Comparison of ENCODE assay signal across 22 cellular contexts in the genomic region with DNA sequence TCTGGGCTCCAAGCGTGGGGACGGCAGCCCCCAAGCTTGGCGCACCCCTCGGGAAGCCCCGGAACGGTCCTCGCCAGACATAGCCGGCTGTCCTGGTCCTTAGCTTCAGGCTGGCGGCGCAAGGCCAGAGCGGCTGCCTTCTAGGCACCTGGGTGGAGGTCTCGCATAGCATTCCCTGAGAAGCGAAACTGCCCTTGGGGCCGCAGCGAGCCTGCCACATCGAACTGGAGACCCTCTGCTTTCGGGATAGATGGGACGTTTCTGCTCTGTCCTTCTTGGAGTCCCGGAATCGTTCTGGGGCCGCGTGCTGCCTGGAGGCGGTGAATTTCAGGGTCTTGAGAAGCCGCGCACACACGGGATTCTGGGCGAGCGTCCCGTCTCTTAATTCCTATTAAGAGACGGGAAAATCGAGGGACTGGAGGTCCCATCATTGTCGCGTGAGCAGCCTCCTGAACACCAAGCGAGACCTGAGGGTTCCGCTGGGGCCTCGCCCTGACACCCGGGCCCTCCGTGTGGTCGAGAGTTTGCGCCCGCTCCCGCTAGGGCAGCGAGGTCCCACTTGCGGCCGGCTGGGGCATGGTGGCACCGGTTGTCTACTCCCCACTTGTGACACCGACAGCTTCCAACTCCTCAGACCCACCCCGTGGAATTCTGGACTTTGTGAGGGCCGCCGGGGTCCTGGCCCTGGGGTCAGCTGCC. TPM values are rescaled to one million over a fixed set of nuclear protein-coding genes. Genes with fewer than 3 reads are reported as not detected.
A peak's percentile ranks its signal among the peaks of the same experiment; 100 is the strongest.
DNase-seq lines count a peak whose midpoint lies in the region; ATAC-seq, FAIRE-seq and TF ChIP-seq lines count a peak whose summit lies in the region.
"Had no signal": no experiment of that assay in that cellular context is flagged by ENCODE, and none has a peak within 500 bp of the region (broad histone marks: within the 10 kb centered on the region; RNA-seq: fewer than 3 reads in every experiment).

No MANE protein-coding gene starts in this region.

- CTCF ChIA-PET in GM10248 (lab: Yijun Ruan, JAX), result interaction anchor here (1.0 to 2.5 kb wide), 4 partner anchors 635 to 810 kb away, joined by 3 to 49 read pairs (median 4); no protein-coding TSS in a partner anchor

- H3K4me1 Mint-ChIP-seq in chondrocyte (ENCODE audit: low read depth), result peaks cover 11% of the 10 kb centered on the region

- no peak overlapping the region for H2AFZ ChIP-seq in osteoblast (ENCODE audit: low read length)

- H3K27ac ChIP-seq in osteoblast (ENCODE audit: low read depth, low read length), result no peak overlapping the region
- H3K27ac ChIP-seq: breast epithelium, epithelial cell of prostate, foreskin keratinocyte had no signal

- H3K36me3 ChIP-seq in osteoblast (ENCODE audit: insufficient read depth, low read length), result no peaks in the 10 kb centered on the region
- H3K36me3 ChIP-seq: breast epithelium had no signal

- no peak overlapping the region for H3K4me3 Mint-ChIP-seq in chondrocyte (ENCODE audit: unreplicated experiment)
- H3K4me3 Mint-ChIP-seq: activated CD8-positive, alpha-beta T cell treated with anti-CD3 and anti-CD28 coated beads, Interleukin-2, amount 10 ng/mL, durations not matched to agents 7 days and 5 days; dendritic cell treated with granulocyte-macrophage colony-stimulating factor and Interleukin-4, amounts not matched to agents 40 ng/mL and 50 ng/mL, for 4 days had no signal

- H3K36me3 Mint-ChIP-seq in chondrocyte (ENCODE audit: low read depth), result peaks cover 2% of the 10 kb centered on the region
- H3K36me3 Mint-ChIP-seq: mesothelial cell of epicardium had no signal

- ATAC-seq in GM21367 (IDR thresholded peaks at IDR 0.05; ENCODE audit: unreplicated experiment), result no peak
- no peak for ATAC-seq in HG02885 (IDR thresholded peaks at IDR 0.05; ENCODE audit: poor library complexity, unreplicated experiment)
- ATAC-seq: activated CD8-positive, alpha-beta T cell treated with anti-CD3 and anti-CD28 coated beads, Interleukin-2, amount 10 ng/mL, durations not matched to agents 7 days and 5 days; foreskin keratinocyte; left colon had no signal

- no peaks in the 10 kb centered on the region for H3K9me3 ChIP-seq in osteoblast (ENCODE audit: low read depth, low read length)
- H3K9me3 ChIP-seq: breast epithelium had no signal

- H3K4me3 ChIP-seq in osteoblast (ENCODE audit: insufficient read depth, low read length), result no peak overlapping the region

- H3K79me2 ChIP-seq in osteoblast (ENCODE audit: insufficient read depth, low read length), result no peaks in the 10 kb centered on the region

- H3K27me3 ChIP-seq in osteoblast (ENCODE audit: insufficient read depth, low read length), result peaks cover 77% of the 10 kb centered on the region

- H3K4me2 ChIP-seq in osteoblast (ENCODE audit: insufficient read depth, low read length), result no peak overlapping the region

- DNase-seq in GM10248 (ENCODE audit: extremely low spot score) (peak; percentile 22), HuH-7 (ENCODE audit: low spot score) (peak; percentile 2), frontal cortex (ENCODE audit: low spot score in 2 of 2) (peak; percentile 19 to 20), osteoblast (ENCODE audit: insufficient read length, low spot score, missing footprints) (peak; percentile 77), NCI-H1930 (lab: John Stamatoyannopoulos, UW) (no peak), chondrocyte (ENCODE audit: low spot score) (no peak)
- DNase-seq: activated CD8-positive, alpha-beta T cell treated with anti-CD3 and anti-CD28 coated beads, Interleukin-2, amount 10 ng/mL, durations not matched to agents 7 days and 5 days; DMS79; foreskin keratinocyte; GOT3; left colon; NCI-H82; SIG-M5; T-helper 2 cell had no signal

- no peaks in the 10 kb centered on the region for H3K9me3 Mint-ChIP-seq in chondrocyte (ENCODE audit: low read depth)
- H3K9me3 Mint-ChIP-seq: dendritic cell treated with granulocyte-macrophage colony-stimulating factor and Interleukin-4, amounts not matched to agents 40 ng/mL and 50 ng/mL, for 4 days; mesothelial cell of epicardium; neural crest cell had no signal

- H3K4me1 ChIP-seq in osteoblast (ENCODE audit: insufficient read depth, low read length), result peaks cover 10% of the 10 kb centered on the region

- no peaks in the 10 kb centered on the region for H4K20me1 ChIP-seq in osteoblast (ENCODE audit: insufficient read depth, low read length)

- TF ChIP-seq CTCF in GM10248 (IDR thresholded peaks at IDR 0.05; ENCODE audit: control extremely low read depth, extremely low read depth, low read depth, missing control alignments), result no peak
- TF ChIP-seq CTCF in osteoblast (IDR thresholded peaks at IDR 0.05; ENCODE audit: extremely low read depth, low read depth, low read length), result no peak
- TF ChIP-seq CTCF in chondrocyte (IDR thresholded peaks at IDR 0.05), result no peak

- POLR2A ChIA-PET in GM10248 (lab: Yijun Ruan, JAX), result no interaction called here

- no peak overlapping the region for H3K27ac Mint-ChIP-seq in chondrocyte (ENCODE audit: unreplicated experiment)
- H3K27ac Mint-ChIP-seq: dendritic cell treated with granulocyte-macrophage colony-stimulating factor and Interleukin-4, amounts not matched to agents 40 ng/mL and 50 ng/mL, for 4 days; mesothelial cell of epicardium had no signal

- FAIRE-seq in frontal cortex (lab: Jason Lieb, UNC), result no peak

- peaks cover 75% of the 10 kb centered on the region for H3K27me3 Mint-ChIP-seq in chondrocyte (ENCODE audit: low read depth)

RNA-seq across cellular contexts. Expression of a gene that starts 9.7 kb away (rescaled TPM):
- not detected for total RNA-seq in frontal cortex
- 0.29 and 0.72 TPM in 2 replicates for total RNA-seq in osteoblast
- not detected in 3 replicates for total RNA-seq in chondrocyte
- total RNA-seq: activated CD8-positive, alpha-beta T cell treated with anti-CD3 and anti-CD28 coated beads, Interleukin-2, amount 10 ng/mL, durations not matched to agents 7 days and 5 days; foreskin keratinocyte; left colon; MCF 10A had no signal

Comparison
In these comparisons a context has a peak if more than half of its experiments do, and no peak if none do; other contexts are left out.
1. DNase-seq: peak in GM10248 (single experiment), HuH-7 (single experiment), frontal cortex (2 of 2) and osteoblast (single experiment); none in NCI-H1930 (0 of 2) and chondrocyte (single experiment).